10 cellular contexts compared by ENCODE assay signal in genomic region chr14:73014105-73014504, GRCh38. TPM values are rescaled to one million over a fixed set of nuclear protein-coding genes. Genes with fewer than 3 reads are reported as not detected.
DNase-seq lines count a peak whose midpoint lies in the region; ATAC-seq lines count a peak whose summit lies in the region.
"Had no signal": no experiment of that assay in that cellular context is flagged by ENCODE, and none has a peak within 500 bp of the region (broad histone marks: within the 10 kb centered on the region; RNA-seq: fewer than 3 reads in every experiment).

No MANE protein-coding gene starts in this region.

- H3K36me3 Mint-ChIP-seq in activated CD4-positive, alpha-beta T cell treated with anti-CD3 and anti-CD28 coated beads, Interleukin-2, amount 10 ng/mL, durations not matched to agents 24 days and 14 days (ENCODE audit: low read depth): peaks cover 44% of the 10 kb centered on the region
- peaks cover 64% of the 10 kb centered on the region for H3K36me3 Mint-ChIP-seq in stimulated activated effector memory CD8-positive, alpha-beta T cell treated with anti-CD3 and anti-CD28 coated beads, Interleukin-12 subunit alpha, Interleukin-12 subunit beta, amount 100 ng/mL, for 72 hours

- no peaks in the 10 kb centered on the region for H3K27me3 Mint-ChIP-seq in activated CD4-positive, alpha-beta T cell treated with anti-CD3 and anti-CD28 coated beads, Interleukin-2, amount 10 ng/mL, durations not matched to agents 24 days and 14 days

- H3K27ac Mint-ChIP-seq in activated CD4-positive, alpha-beta T cell treated with anti-CD3 and anti-CD28 coated beads, Interleukin-2, amount 10 ng/mL, durations not matched to agents 24 days and 14 days: peak overlapping the region; percentile 70
- peak overlapping the region; percentile 87 for H3K27ac Mint-ChIP-seq in stimulated activated effector memory CD8-positive, alpha-beta T cell treated with anti-CD3 and anti-CD28 coated beads, Interleukin-12 subunit alpha, Interleukin-12 subunit beta, amount 100 ng/mL, for 72 hours

- peaks cover 0 to 2% of the 10 kb centered on the region in 2 donors for H3K4me1 ChIP-seq in aorta (ENCODE audit: control insufficient read depth in 1 of 2, insufficient read depth in 2 of 2, low read length in 2 of 2)

- no peaks in the 10 kb centered on the region for H3K9me3 Mint-ChIP-seq in activated CD4-positive, alpha-beta T cell treated with anti-CD3 and anti-CD28 coated beads, Interleukin-2, amount 10 ng/mL, durations not matched to agents 24 days and 14 days
- no peaks in the 10 kb centered on the region for H3K9me3 Mint-ChIP-seq in stimulated activated effector memory CD8-positive, alpha-beta T cell treated with anti-CD3 and anti-CD28 coated beads, Interleukin-12 subunit alpha, Interleukin-12 subunit beta, amount 100 ng/mL, for 72 hours

- no peaks in the 10 kb centered on the region for H3K36me3 ChIP-seq in aorta (ENCODE audit: control insufficient read depth in 1 of 2, insufficient read depth in 2 of 2, low read length in 1 of 2)
- H3K36me3 ChIP-seq: MG63 had no signal

- WGBS in aorta, 2 donors: 92 to 94% methylated on average over 2 of the region's 2 CpGs

- H3K27ac ChIP-seq in aorta (ENCODE audit: low read depth in 1 of 2, low read length in 2 of 2): no peak overlapping the region

- H3K27me3 ChIP-seq in aorta (ENCODE audit: control insufficient read depth in 1 of 2, insufficient read depth in 2 of 2, low read length in 1 of 2): no peaks in the 10 kb centered on the region
- H3K27me3 ChIP-seq: MG63 had no signal

- H3K9me3 ChIP-seq in aorta (ENCODE audit: control insufficient read depth, low read length): no peaks in the 10 kb centered on the region
- H3K9me3 ChIP-seq: MG63 had no signal

- intact Hi-C loops in activated CD4-positive, alpha-beta T cell treated with anti-CD3 and anti-CD28 coated beads, Interleukin-2, amount 10 ng/mL, durations not matched to agents 24 days and 14 days (cut with micrococcal nuclease): loop anchor here (1.0 kb wide), 1 partner anchor 44 kb away; the partner anchor contains the start of gene RBM25
- intact Hi-C loops in aorta (cut with DNase I): no loop called here

- no peak overlapping the region for H3K4me3 ChIP-seq in aorta (ENCODE audit: low read length in 2 of 2)
- H3K4me3 ChIP-seq: MG63 had no signal

- DNase-seq in activated CD4-positive, alpha-beta T cell treated with anti-CD3 and anti-CD28 coated beads, Interleukin-2, amount 10 ng/mL, durations not matched to agents 24 days and 14 days: peak; percentile 61
- no peak for DNase-seq in activated CD4-positive, alpha-beta T cell treated with anti-CD3 and anti-CD28 coated beads for 4 hours
- DNase-seq in amniotic stem cell (lab: John Stamatoyannopoulos, UW): peak; percentile 45
- peak in 1 of 2 donors; percentile 56 for DNase-seq in stimulated activated effector memory CD8-positive, alpha-beta T cell treated with anti-CD3 and anti-CD28 coated beads, Interleukin-12 subunit alpha, Interleukin-12 subunit beta, amount 100 ng/mL, for 72 hours (ENCODE audit: low spot score in 2 of 2)
- no peak for DNase-seq in KG1 (lab: John Stamatoyannopoulos, UW)
- DNase-seq in activated CD4-positive, alpha-beta T cell treated with anti-CD3 and anti-CD28 coated beads, Interleukin-2, amount 50 U/mL, for 4 hours: no peak
- DNase-seq in aorta: no peak
- DNase-seq: cortex of kidney, MG63 had no signal

- H3K4me1 Mint-ChIP-seq in activated CD4-positive, alpha-beta T cell treated with anti-CD3 and anti-CD28 coated beads, Interleukin-2, amount 10 ng/mL, durations not matched to agents 24 days and 14 days: peaks cover 24% of the 10 kb centered on the region
- peaks cover 52% of the 10 kb centered on the region for H3K4me1 Mint-ChIP-seq in stimulated activated effector memory CD8-positive, alpha-beta T cell treated with anti-CD3 and anti-CD28 coated beads, Interleukin-12 subunit alpha, Interleukin-12 subunit beta, amount 100 ng/mL, for 72 hours

- ATAC-seq in HG02981 (IDR thresholded peaks at IDR 0.05; ENCODE audit: unreplicated experiment): peak; percentile 81
- ATAC-seq in stimulated activated effector memory CD8-positive, alpha-beta T cell treated with anti-CD3 and anti-CD28 coated beads, Interleukin-12 subunit alpha, Interleukin-12 subunit beta, amount 100 ng/mL, for 72 hours: peak; percentile 96
- no peak for ATAC-seq in aorta (ENCODE audit: low FRiP score)

- no peak overlapping the region for H3K4me3 Mint-ChIP-seq in activated CD4-positive, alpha-beta T cell treated with anti-CD3 and anti-CD28 coated beads, Interleukin-2, amount 10 ng/mL, durations not matched to agents 24 days and 14 days
- peak overlapping the region; percentile 15 for H3K4me3 Mint-ChIP-seq in stimulated activated effector memory CD8-positive, alpha-beta T cell treated with anti-CD3 and anti-CD28 coated beads, Interleukin-12 subunit alpha, Interleukin-12 subunit beta, amount 100 ng/mL, for 72 hours

RNA-seq across cellular contexts. Expression of gene ZFYVE1, which starts 12.8 kb away (rescaled TPM):
- 7.4 and 9.1 TPM in 2 replicates for total RNA-seq in activated CD4-positive, alpha-beta T cell treated with anti-CD3 and anti-CD28 coated beads, Interleukin-2, amount 10 ng/mL, durations not matched to agents 24 days and 14 days
- 10 to 100 TPM; 14.2 to 25.2 TPM for total RNA-seq in aorta
- 1 to 10 TPM; 4.8 to 9.6 TPM for polyA plus RNA-seq in aorta

RNA-seq across cellular contexts. Expression of gene RBM25, which starts 44.2 kb away (rescaled TPM):
- total RNA-seq in activated CD4-positive, alpha-beta T cell treated with anti-CD3 and anti-CD28 coated beads, Interleukin-2, amount 10 ng/mL, durations not matched to agents 24 days and 14 days: 127 and 131 TPM in 2 replicates
- 10 to 100 TPM; 79.9 to 83.9 TPM for total RNA-seq in aorta
- 10 to 100 TPM; 25.2 to 57.3 TPM for polyA plus RNA-seq in aorta

Comparison
In these comparisons a context has a peak if more than half of its experiments do, and no peak if none do; other contexts are left out.
1. DNase-seq: peak in activated CD4-positive, alpha-beta T cell treated with anti-CD3 and anti-CD28 coated beads, Interleukin-2, amount 10 ng/mL, durations not matched to agents 24 days and 14 days (single experiment) and amniotic stem cell (single experiment); none in activated CD4-positive, alpha-beta T cell treated with anti-CD3 and anti-CD28 coated beads for 4 hours (0 of 2), KG1 (single experiment), activated CD4-positive, alpha-beta T cell treated with anti-CD3 and anti-CD28 coated beads, Interleukin-2, amount 50 U/mL, for 4 hours (0 of 2) and aorta (0 of 2).